ENCODE assay signal across 9 cellular contexts in the genomic region with DNA sequence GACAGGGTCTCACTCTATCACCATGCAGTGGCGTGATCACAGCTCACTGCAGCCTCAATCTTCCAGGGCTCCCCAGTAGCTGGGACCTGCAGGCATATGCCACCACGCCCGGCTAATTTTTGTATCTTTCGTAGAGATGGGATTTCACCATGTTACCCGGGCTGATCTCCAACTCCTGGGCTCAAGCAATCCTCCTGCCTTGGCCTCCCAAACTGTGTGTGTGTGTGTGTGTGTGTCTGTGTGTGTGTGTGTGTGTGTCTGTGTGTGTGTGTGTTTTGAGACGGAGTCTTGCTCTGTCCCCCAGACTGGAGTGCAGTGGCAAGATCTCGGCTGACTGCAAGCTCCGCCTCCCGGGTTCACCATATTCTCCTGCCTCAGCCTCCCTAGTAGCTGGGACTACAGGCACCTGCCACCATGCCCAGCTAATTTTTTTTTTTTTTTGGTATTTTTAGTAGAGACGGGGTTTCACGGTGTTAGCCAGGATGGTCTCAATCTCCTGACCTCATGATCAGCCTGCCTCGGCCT. TPM values are rescaled to one million over a fixed set of nuclear protein-coding genes. Genes with fewer than 3 reads are reported as not detected.
"Had no signal": no experiment of that assay in that cellular context is flagged by ENCODE, and none has a peak within 500 bp of the region (broad histone marks: within the 10 kb centered on the region; RNA-seq: fewer than 3 reads in every experiment).

No MANE protein-coding gene starts in this region.

RNA-seq across cellular contexts. Expression of a gene that starts 12.5 kb away (rescaled TPM):
- total RNA-seq: OCI-LY7, PC-3, PC-9, Peyer's patch, Right ventricle myocardium inferior, Right ventricle myocardium superior, T-cell had no signal
- polyA plus RNA-seq: SK-N-SH had no signal

RNA-seq across cellular contexts. Expression of a gene that starts 26.5 kb away (rescaled TPM):
- total RNA-seq: PC-9, Peyer's patch, Right ventricle myocardium inferior, Right ventricle myocardium superior, SJCRH30 had no signal
